ENCODE assay signal across 13 cellular contexts in genomic region chr22:26168199-26168915, GRCh38. TPM values are rescaled to one million over a fixed set of nuclear protein-coding genes. Genes with fewer than 3 reads are reported as not detected.
DNase-seq lines count a peak whose midpoint lies in the region; ATAC-seq and TF ChIP-seq lines count a peak whose summit lies in the region.
"Had no signal": no experiment of that assay in that cellular context is flagged by ENCODE, and none has a peak within 500 bp of the region (broad histone marks: within the 10 kb centered on the region; RNA-seq: fewer than 3 reads in every experiment).

No MANE protein-coding gene starts in this region.

- DNase-seq in H7 (peak; percentile 45), NCI-H1694 (lab: John Stamatoyannopoulos, UW) (peak; percentile 85), cerebellar cortex (ENCODE audit: low spot score) (peak; percentile 38), dedifferentiated amniotic fluid mesenchymal stem cell (ENCODE audit: extremely low spot score) (no peak)
- DNase-seq in activated CD4-positive, CD25-positive, alpha-beta regulatory T cell (lab: John Stamatoyannopoulos, UW): no peak
- DNase-seq: activated CD4-positive, alpha-beta T cell treated with anti-CD3 and anti-CD28 coated beads, Interleukin-2, amount 50 U/mL, for 48 hours; DMS79; uterus had no signal

- no peaks in the 10 kb centered on the region for H3K79me2 ChIP-seq in neural cell (replicated peaks; ENCODE audit: insufficient read depth, low read length)

- no peak for ATAC-seq in GM18520 (IDR thresholded peaks at IDR 0.05; ENCODE audit: unreplicated experiment)

- H3K4me2 ChIP-seq in neural cell (ENCODE audit: low read length): peak overlapping the region; percentile 21

- no peak for TF ChIP-seq RAD21 in neural cell (conservative IDR thresholded peaks at IDR 0.05)

- no peaks in the 10 kb centered on the region for H3K36me3 ChIP-seq in H7 (replicated peaks; ENCODE audit: control insufficient read depth, insufficient read depth, low read length)
- no peaks in the 10 kb centered on the region for H3K36me3 ChIP-seq in neural cell (ENCODE audit: insufficient read depth, low read length)
- H3K36me3 ChIP-seq: adrenal gland, uterus had no signal

- no peak for TF ChIP-seq CTCF in neural cell (IDR thresholded peaks at IDR 0.05; ENCODE audit: poor library complexity, severe bottlenecking)

- no peak for TF ChIP-seq EP300 in neural cell (conservative IDR thresholded peaks at IDR 0.05; ENCODE audit: poor library complexity, severe bottlenecking)

- H3K9me3 ChIP-seq in neural cell (ENCODE audit: low read length): no peaks in the 10 kb centered on the region
- H3K9me3 ChIP-seq: adrenal gland, uterus had no signal

- H3K9me2 ChIP-seq in neural cell (ENCODE audit: insufficient read depth, low read length): no peaks in the 10 kb centered on the region

- H3K27me3 ChIP-seq in H7 (ENCODE audit: control insufficient read depth, insufficient read depth, low read length) (peaks cover 31% of the 10 kb centered on the region), neural cell (ENCODE audit: insufficient read depth, low read depth, low read length) (peaks cover 8% of the 10 kb centered on the region)

- no peaks in the 10 kb centered on the region for H4K20me1 ChIP-seq in neural cell (ENCODE audit: insufficient read depth)

- peak overlapping the region; percentile 48 for H3K27ac ChIP-seq in neural cell (ENCODE audit: low read length)
- H3K27ac ChIP-seq: uterus had no signal

- no peak overlapping the region for H2AFZ ChIP-seq in neural cell (ENCODE audit: low read depth, low read length)

- H3K9ac ChIP-seq in neural cell (ENCODE audit: low read length): peak overlapping the region; percentile 80

- H3K4me3 ChIP-seq in H7 (ENCODE audit: insufficient read depth, low read depth, low read length): peak overlapping the region; percentile 52
- peak overlapping the region; percentile 88 for H3K4me3 ChIP-seq in neural cell (ENCODE audit: low read length)
- H3K4me3 ChIP-seq: uterus had no signal

- peaks cover 3% of the 10 kb centered on the region for H3F3A ChIP-seq in neural cell (ENCODE audit: insufficient read depth, low read length, poor library complexity, severe bottlenecking)

TF ChIP-seq in neural cell, 6 proteins besides CTCF, POLR2A, EP300 and RAD21:
- TF ChIP-seq EZH2 (IDR thresholded peaks at IDR 0.05; ENCODE audit: borderline replicate concordance, insufficient read depth, low read length, poor library complexity, severe bottlenecking) (no peak), SMC3 (conservative IDR thresholded peaks at IDR 0.05; ENCODE audit: poor library complexity) (no peak), TAF1 (IDR thresholded peaks at IDR 0.05; ENCODE audit: low read depth) (no peak), MXI1 (conservative IDR thresholded peaks at IDR 0.05; ENCODE audit: poor library complexity, severe bottlenecking) (no peak), POLR2AphosphoS5 (IDR thresholded peaks at IDR 0.05) (no peak)
- TF ChIP-seq, protein P1, sequence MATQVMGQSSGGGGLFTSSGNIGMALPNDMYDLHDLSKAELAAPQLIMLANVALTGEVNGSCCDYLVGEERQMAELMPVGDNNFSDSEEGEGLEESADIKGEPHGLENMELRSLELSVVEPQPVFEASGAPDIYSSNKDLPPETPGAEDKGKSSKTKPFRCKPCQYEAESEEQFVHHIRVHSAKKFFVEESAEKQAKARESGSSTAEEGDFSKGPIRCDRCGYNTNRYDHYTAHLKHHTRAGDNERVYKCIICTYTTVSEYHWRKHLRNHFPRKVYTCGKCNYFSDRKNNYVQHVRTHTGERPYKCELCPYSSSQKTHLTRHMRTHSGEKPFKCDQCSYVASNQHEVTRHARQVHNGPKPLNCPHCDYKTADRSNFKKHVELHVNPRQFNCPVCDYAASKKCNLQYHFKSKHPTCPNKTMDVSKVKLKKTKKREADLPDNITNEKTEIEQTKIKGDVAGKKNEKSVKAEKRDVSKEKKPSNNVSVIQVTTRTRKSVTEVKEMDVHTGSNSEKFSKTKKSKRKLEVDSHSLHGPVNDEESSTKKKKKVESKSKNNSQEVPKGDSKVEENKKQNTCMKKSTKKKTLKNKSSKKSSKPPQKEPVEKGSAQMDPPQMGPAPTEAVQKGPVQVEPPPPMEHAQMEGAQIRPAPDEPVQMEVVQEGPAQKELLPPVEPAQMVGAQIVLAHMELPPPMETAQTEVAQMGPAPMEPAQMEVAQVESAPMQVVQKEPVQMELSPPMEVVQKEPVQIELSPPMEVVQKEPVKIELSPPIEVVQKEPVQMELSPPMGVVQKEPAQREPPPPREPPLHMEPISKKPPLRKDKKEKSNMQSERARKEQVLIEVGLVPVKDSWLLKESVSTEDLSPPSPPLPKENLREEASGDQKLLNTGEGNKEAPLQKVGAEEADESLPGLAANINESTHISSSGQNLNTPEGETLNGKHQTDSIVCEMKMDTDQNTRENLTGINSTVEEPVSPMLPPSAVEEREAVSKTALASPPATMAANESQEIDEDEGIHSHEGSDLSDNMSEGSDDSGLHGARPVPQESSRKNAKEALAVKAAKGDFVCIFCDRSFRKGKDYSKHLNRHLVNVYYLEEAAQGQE (IDR thresholded peaks at IDR 0.05; ENCODE audit: borderline replicate concordance): no peak

RNA-seq across cellular contexts. Expression of gene SEZ6L, which starts 0.9 kb away (rescaled TPM):
- total RNA-seq in H7 (2014; rRNA removed; shearing (Covaris generic)): 0.83 and 1.1 TPM in 2 replicates
- 31.9 and 36.5 TPM in 2 replicates for polyA plus RNA-seq in neural cell
- polyA minus RNA-seq in neural cell: 57.7 and 69.7 TPM in 2 replicates
- total RNA-seq: epithelial cell of proximal tubule, pulmonary artery endothelial cell had no signal

Comparison
In these comparisons a context has a peak if more than half of its experiments do, and no peak if none do; other contexts are left out.
1. DNase-seq: peak in H7 (single experiment), NCI-H1694 (single experiment) and cerebellar cortex (single experiment); none in dedifferentiated amniotic fluid mesenchymal stem cell (single experiment) and activated CD4-positive, CD25-positive, alpha-beta regulatory T cell (0 of 4).